In the genomic region with DNA sequence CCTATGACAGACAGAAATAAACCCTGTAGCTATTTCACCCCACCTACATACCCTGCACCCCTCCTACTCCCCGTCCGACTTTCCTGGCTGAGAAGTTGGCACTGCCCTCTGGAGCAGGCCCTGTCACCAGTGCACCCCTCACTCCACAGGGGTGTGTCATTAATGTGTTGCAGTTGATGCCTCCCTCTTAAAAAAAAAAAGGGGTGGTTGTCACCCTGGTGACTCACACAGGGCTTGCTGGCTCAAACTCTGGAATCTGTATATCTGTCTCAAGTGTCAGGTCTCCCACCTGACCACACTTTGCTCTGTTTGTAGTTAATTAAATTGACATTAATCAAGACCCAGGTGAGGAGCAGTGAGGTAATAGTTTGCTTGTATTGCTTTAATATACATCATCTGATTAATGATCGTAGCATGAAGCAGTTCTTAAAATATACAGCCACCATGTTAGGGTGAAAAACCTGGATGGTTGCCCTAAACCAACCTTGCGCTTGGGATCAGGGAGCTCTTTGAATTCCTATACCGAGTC, we compare ENCODE assay signal across 9 cellular contexts. TPM values are rescaled to one million over a fixed set of nuclear protein-coding genes. Genes with fewer than 3 reads are reported as not detected.
DNase-seq lines count a peak whose midpoint lies in the region; ATAC-seq and TF ChIP-seq lines count a peak whose summit lies in the region.
"Had no signal": no experiment of that assay in that cellular context is flagged by ENCODE, and none has a peak within 500 bp of the region (broad histone marks: within the 10 kb centered on the region; RNA-seq: fewer than 3 reads in every experiment).

No MANE protein-coding gene starts in this region.

- H3K4me1 ChIP-seq in RWPE2 (ENCODE audit: insufficient read depth, poor library complexity, severe bottlenecking) (peaks cover 41% of the 10 kb centered on the region), tibial artery (peaks cover 0 to 53% (median 29%) of the 10 kb centered on the region in 4 donors), mucosa of descending colon (ENCODE audit: low read depth) (peaks cover 26% of the 10 kb centered on the region)

- no peaks in the 10 kb centered on the region for H3K9me3 Mint-ChIP-seq in activated naive CD4-positive, alpha-beta T cell treated with anti-CD3 and anti-CD28 coated beads, Interleukin-2, amount 50 U/mL, for 72 hours

- H3K36me3 Mint-ChIP-seq in activated naive CD4-positive, alpha-beta T cell treated with anti-CD3 and anti-CD28 coated beads, Interleukin-2, amount 50 U/mL, for 72 hours = peaks cover 4 to 14% of the 10 kb centered on the region in 2 donors

- DNase-seq in activated naive CD4-positive, alpha-beta T cell treated with anti-CD3 and anti-CD28 coated beads, Interleukin-2, amount 50 U/mL, for 16 hours = peak; percentile 25
- DNase-seq in activated naive CD4-positive, alpha-beta T cell treated with anti-CD3 and anti-CD28 coated beads, Interleukin-2, amount 50 U/mL, for 72 hours (ENCODE audit: low spot score in 2 of 2) = no peak
- DNase-seq in RWPE2 (ENCODE audit: low spot score) (no peak), fibroblast of villous mesenchyme (ENCODE audit: low read depth) (peak; percentile 47), tibial artery (no peak), NCI-H1092 treated with DMSO at 0.1 percent for 48 hours (lab: John Stamatoyannopoulos, UW) (no peak), mucosa of descending colon (no peak)
- no peak for DNase-seq in central memory CD4-positive, alpha-beta T cell
- DNase-seq: T-helper 9 cell had no signal

- no peak for TF ChIP-seq CTCF in RWPE2 (IDR thresholded peaks at IDR 0.05; ENCODE audit: poor library complexity, severe bottlenecking)
- TF ChIP-seq CTCF in fibroblast of villous mesenchyme (IDR thresholded peaks at IDR 0.05; ENCODE audit: insufficient read depth, low read depth, low read length) = no peak
- TF ChIP-seq CTCF in tibial artery (IDR thresholded peaks at IDR 0.05) = no peak
- no peak for TF ChIP-seq CTCF in mucosa of descending colon (IDR thresholded peaks at IDR 0.05)

- intact Hi-C loops in tibial artery (cut with DNase I; ENCODE audit: low total_unique reads) (loop anchor here (10.0 kb wide), 1 partner anchor 61 kb away; no protein-coding TSS in a partner anchor), mucosa of descending colon (cut with DNase I, micrococcal nuclease) (loop anchor here in 1 of 2 donors (10.0 kb wide), 1 partner anchor 81 kb away; no protein-coding TSS in a partner anchor)

- no peaks in the 10 kb centered on the region for H3K27me3 ChIP-seq in RWPE2 (ENCODE audit: insufficient read depth, poor library complexity, severe bottlenecking)
- no peaks in the 10 kb centered on the region for H3K27me3 ChIP-seq in tibial artery

- H3K36me3 ChIP-seq in RWPE2 (ENCODE audit: low read depth) (no peaks in the 10 kb centered on the region), tibial artery (no peaks in the 10 kb centered on the region), mucosa of descending colon (ENCODE audit: low read depth) (no peaks in the 10 kb centered on the region)

- no peak overlapping the region for H3K27ac Mint-ChIP-seq in activated naive CD4-positive, alpha-beta T cell treated with anti-CD3 and anti-CD28 coated beads, Interleukin-2, amount 50 U/mL, for 72 hours

- no peak for ATAC-seq in activated naive CD4-positive, alpha-beta T cell treated with anti-CD3 and anti-CD28 coated beads, Interleukin-2, amount 50 U/mL, for 72 hours
- ATAC-seq in RWPE2 (ENCODE audit: low read depth) = peak; percentile 1; the same call in 1 of the 3 replicates
- no peak for ATAC-seq in mucosa of descending colon

- peak overlapping the region; percentile 89 for H3K27ac ChIP-seq in RWPE2 (ENCODE audit: poor library complexity, severe bottlenecking)
- peak overlapping the region; percentile 44 to 53 for H3K27ac ChIP-seq in tibial artery

- H3K9me3 ChIP-seq in RWPE2 (ENCODE audit: severe bottlenecking) (no peaks in the 10 kb centered on the region), tibial artery (no peaks in the 10 kb centered on the region), mucosa of descending colon (no peaks in the 10 kb centered on the region)

- H3K4me3 ChIP-seq in RWPE2 (ENCODE audit: severe bottlenecking) (no peak overlapping the region), fibroblast of villous mesenchyme (ENCODE audit: low read depth, low read length) (no peak overlapping the region), tibial artery (no peak overlapping the region), mucosa of descending colon (no peak overlapping the region)

RNA-seq across cellular contexts. Expression of gene GATAD2A, which starts 2.0 kb away (rescaled TPM):
- total RNA-seq in activated naive CD4-positive, alpha-beta T cell treated with anti-CD3 and anti-CD28 coated beads, Interleukin-2, amount 50 U/mL, for 72 hours = 100 to 1,000 TPM; 122 to 134 TPM
- 44.5 and 57.0 TPM in 2 replicates for total RNA-seq in fibroblast of villous mesenchyme
- 100 to 1,000 TPM in 2 of 3 donors, 10 to 100 TPM in 1; 89.3 to 117 (median 107) TPM for total RNA-seq in mucosa of descending colon

Comparison
In these comparisons a context has a peak if more than half of its experiments do, and no peak if none do; other contexts are left out.
1. DNase-seq: peak in activated naive CD4-positive, alpha-beta T cell treated with anti-CD3 and anti-CD28 coated beads, Interleukin-2, amount 50 U/mL, for 16 hours (single experiment) and fibroblast of villous mesenchyme (single experiment); none in activated naive CD4-positive, alpha-beta T cell treated with anti-CD3 and anti-CD28 coated beads, Interleukin-2, amount 50 U/mL, for 72 hours (0 of 2), RWPE2 (single experiment), tibial artery (0 of 2), central memory CD4-positive, alpha-beta T cell (single experiment), NCI-H1092 treated with DMSO at 0.1 percent for 48 hours (single experiment) and mucosa of descending colon (0 of 3).